Comparison of ENCODE assay signal across 10 cellular contexts in the genomic region with DNA sequence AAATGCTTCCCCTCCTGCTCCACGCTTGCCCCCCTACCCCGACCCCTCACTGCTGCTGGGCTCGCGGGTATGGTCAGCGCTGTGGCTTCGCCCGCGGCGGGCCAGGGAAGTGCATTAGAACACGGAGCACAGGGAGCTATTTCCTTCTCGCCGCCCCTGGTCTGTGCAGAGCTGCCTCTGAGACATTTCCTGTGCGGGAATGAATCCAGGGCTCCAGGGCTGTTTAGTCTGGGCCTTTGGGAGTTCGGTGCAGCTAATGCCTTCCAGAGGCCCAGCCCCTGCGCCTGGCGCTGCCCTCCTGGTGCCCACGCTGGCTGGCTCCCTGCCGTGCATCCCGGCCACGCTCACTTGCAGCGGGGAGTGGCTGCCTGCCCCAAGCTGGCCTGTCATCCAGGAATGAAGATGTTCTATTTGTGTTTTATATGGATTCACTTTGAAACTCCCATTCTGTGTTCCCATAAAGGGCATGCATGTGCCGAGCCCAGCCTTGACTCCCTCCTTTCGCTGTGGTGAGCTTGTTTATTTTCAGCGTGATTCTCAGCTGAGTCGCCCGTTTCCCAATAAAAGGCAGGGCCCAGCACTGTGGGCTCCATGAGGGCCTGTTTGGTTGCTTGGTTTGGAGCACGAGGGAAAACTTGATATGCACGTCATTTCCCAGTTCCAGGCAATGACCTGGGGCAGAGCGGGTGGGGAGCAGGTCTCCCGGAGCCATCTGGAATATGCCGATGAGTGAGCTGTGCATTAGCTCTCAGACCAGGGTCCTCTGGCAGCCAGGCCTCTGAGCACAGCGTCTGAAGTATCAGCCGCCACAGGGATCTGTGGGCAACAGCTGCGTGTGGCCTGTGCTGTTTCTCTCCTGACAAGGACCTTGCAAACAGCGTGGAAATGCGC. TPM values are rescaled to one million over a fixed set of nuclear protein-coding genes. Genes with fewer than 3 reads are reported as not detected.
DNase-seq lines count a peak whose midpoint lies in the region; ATAC-seq and TF ChIP-seq lines count a peak whose summit lies in the region.
"Had no signal": no experiment of that assay in that cellular context is flagged by ENCODE, and none has a peak within 500 bp of the region (broad histone marks: within the 10 kb centered on the region; RNA-seq: fewer than 3 reads in every experiment).

No MANE protein-coding gene starts in this region.

- H3K9me3 ChIP-seq in AG04450 (ENCODE audit: control insufficient read depth, insufficient read depth, low read length) (no peaks in the 10 kb centered on the region; the same call in 1 of the 2 replicates), Peyer's patch (no peaks in the 10 kb centered on the region), esophagus (ENCODE audit: control insufficient read depth in 2 of 2, insufficient read depth in 1 of 2, low read depth in 1 of 2, low read length in 1 of 2) (no peaks in the 10 kb centered on the region), muscle layer of colon (ENCODE audit: low read length) (no peaks in the 10 kb centered on the region)

- H3K27ac ChIP-seq in AG04450 (ENCODE audit: low read depth, low read length) (peak overlapping the region; percentile 99), Peyer's patch (peak overlapping the region; percentile 50 to 85 (median 66)), esophagus (ENCODE audit: low read depth in 2 of 2, low read length in 1 of 2) (peak overlapping the region; percentile 64 to 74), muscle layer of colon (ENCODE audit: low read depth, low read length) (peak overlapping the region; percentile 87)

- peak; percentile 48 for TF ChIP-seq CTCF in AG04450 (IDR thresholded peaks at IDR 0.05; ENCODE audit: low read depth, low read length)
- peak in 2 of 6 experiments; percentile 13 to 20 for TF ChIP-seq CTCF in Peyer's patch (IDR thresholded peaks at IDR 0.05)

- CTCF ChIA-PET in AG04450 (lab: Charles Lee), result interaction anchor here (0.8 to 1.3 kb wide), 4 partner anchors 85 to 338 kb away, joined by 3 to 4 read pairs (median 3); no protein-coding TSS in a partner anchor

- POLR2A ChIA-PET in AG04450 (lab: Yijun Ruan, JAX), result interaction anchor here (0.6 to 2.1 kb wide), 12 partner anchors 12 to 276 kb away, joined by 3 to 11 read pairs (median 4); no protein-coding TSS in a partner anchor

- no peak for TF ChIP-seq POLR2A in Peyer's patch (IDR thresholded peaks at IDR 0.05)

- 57 to 65% methylated on average over 36 of the region's 36 CpGs for WGBS in esophagus, 2 donors

- ATAC-seq in GM21723 (IDR thresholded peaks at IDR 0.05; ENCODE audit: unreplicated experiment), result no peak

- H3K9ac ChIP-seq in muscle layer of colon (ENCODE audit: low read length), result no peak overlapping the region

- H3K36me3 ChIP-seq in Peyer's patch (no peaks in the 10 kb centered on the region), esophagus (ENCODE audit: control insufficient read depth in 2 of 2, insufficient read depth in 2 of 2, low read length in 1 of 2) (no peaks in the 10 kb centered on the region), muscle layer of colon (ENCODE audit: insufficient read depth, low read length) (no peaks in the 10 kb centered on the region)

- no peaks in the 10 kb centered on the region for H3K27me3 ChIP-seq in AG04450 (ENCODE audit: control insufficient read depth, insufficient read depth, low read length)
- H3K27me3 ChIP-seq in Peyer's patch, result no peaks in the 10 kb centered on the region
- no peaks in the 10 kb centered on the region for H3K27me3 ChIP-seq in esophagus (ENCODE audit: control insufficient read depth in 1 of 2, insufficient read depth in 2 of 2, low read length in 2 of 2)
- H3K27me3 ChIP-seq in muscle layer of colon (ENCODE audit: control insufficient read depth in 1 of 2, insufficient read depth in 2 of 2, low read length in 2 of 2), result no peaks in the 10 kb centered on the region

- peak; percentile 98 for DNase-seq in AG04450 (ENCODE audit: low read depth, low spot score)
- DNase-seq in Peyer's patch, result peak in 1 of 3 donors; percentile 73
- no peak for DNase-seq in RKO (ENCODE audit: low spot score)
- DNase-seq in OCI-M2 (lab: John Stamatoyannopoulos, UW; ENCODE audit: unreplicated experiment), result no peak
- DNase-seq in NCI-H2107 treated with DMSO at 0.1 percent for 48 hours (lab: John Stamatoyannopoulos, UW; ENCODE audit: unreplicated experiment), result no peak
- DNase-seq: activated CD4-positive, alpha-beta T cell treated with anti-CD3 and anti-CD28 coated beads for 4 hours; CD8-positive, alpha-beta memory T cell had no signal

- peak overlapping the region; percentile 54 for H3K4me3 ChIP-seq in AG04450 (ENCODE audit: low read depth, low read length)
- H3K4me3 ChIP-seq in Peyer's patch, result no peak overlapping the region
- H3K4me3 ChIP-seq in esophagus (ENCODE audit: low read depth in 1 of 2, low read length in 2 of 2), result no peak overlapping the region
- H3K4me3 ChIP-seq in muscle layer of colon (ENCODE audit: low read depth in 1 of 2, low read length in 2 of 2), result peak overlapping the region in 1 of 2 donors; percentile 20

- peaks cover 0 to 11% (median 0%) of the 10 kb centered on the region in 4 donors for H3K4me1 ChIP-seq in Peyer's patch
- peaks cover 2 to 11% of the 10 kb centered on the region in 2 donors for H3K4me1 ChIP-seq in esophagus (ENCODE audit: control insufficient read depth in 2 of 2, insufficient read depth in 2 of 2, low read length in 1 of 2)
- H3K4me1 ChIP-seq in muscle layer of colon (ENCODE audit: insufficient read depth, low read length), result peaks cover 38% of the 10 kb centered on the region

RNA-seq across cellular contexts. Expression of a gene that starts 42.7 kb away (rescaled TPM):
- polyA plus RNA-seq in AG04450 (2011; rRNA removed) (5.7 and 7.0 TPM in 2 replicates), esophagus (1 to 10 TPM; 1.1 to 1.3 TPM)
- 10.5 and 13.1 TPM in 2 replicates for polyA minus RNA-seq in AG04450 (2011; rRNA and poly(A)+ RNA removed)
- 1 to 10 TPM; 1.1 to 5.0 (median 3.3) TPM for total RNA-seq in Peyer's patch
